28 cellular contexts compared by ENCODE assay signal in the genomic region with DNA sequence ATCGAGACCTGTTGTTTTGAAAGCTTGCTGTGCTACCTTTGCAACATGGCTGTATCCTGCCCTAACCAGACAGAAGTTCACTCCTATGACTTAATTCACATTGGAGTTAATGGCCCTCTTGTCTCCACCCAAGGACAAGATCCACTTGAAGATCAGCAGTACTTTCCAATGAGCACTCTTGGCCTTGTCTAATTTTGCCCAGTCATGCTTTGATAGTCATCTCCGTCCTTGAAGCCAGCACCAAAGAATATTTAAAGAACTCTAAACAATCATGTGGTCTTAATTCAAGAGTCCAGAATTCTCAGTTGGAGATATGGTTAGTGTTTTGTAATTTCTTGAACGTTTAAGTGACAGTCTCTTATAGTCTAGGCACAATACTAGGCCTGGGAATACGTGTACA.
"Had no signal": no experiment of that assay in that cellular context is flagged by ENCODE, and none has a peak within 500 bp of the region (broad histone marks: within the 10 kb centered on the region; RNA-seq: fewer than 3 reads in every experiment).

No MANE protein-coding gene starts in this region.

- H3K27ac ChIP-seq: brain microvascular endothelial cell, coronary artery, dorsolateral prefrontal cortex had no signal

- DNase-seq: activated CD4-positive, alpha-beta memory T cell treated with anti-CD3 and anti-CD28 coated beads for 36 hours; activated CD4-positive, alpha-beta T cell treated with anti-CD3 and anti-CD28 coated beads for 36 hours; activated CD4-positive, alpha-beta T cell treated with anti-CD3 and anti-CD28 coated beads, Interleukin-2, amount 10 ng/mL, durations not matched to agents 24 days and 14 days; activated CD4-positive, CD25-positive, alpha-beta regulatory T cell; activated CD4-positive, CD25-positive, alpha-beta regulatory T cell treated with anti-CD3 and anti-CD28 coated beads, Interleukin-2, amount 50 U/mL, for 72 hours; activated CD8-positive, alpha-beta memory T cell treated with anti-CD3 and anti-CD28 coated beads, Interleukin-2, amount 10 ng/mL, durations not matched to agents 7 days and 5 days; activated CD8-positive, alpha-beta memory T cell treated with anti-CD3 and anti-CD28 coated beads, Interleukin-2, amount 50 U/mL, for 4 hours; activated CD8-positive, alpha-beta T cell treated with anti-CD3 and anti-CD28 coated beads, Interleukin-2, amount 10 ng/mL, durations not matched to agents 7 days and 5 days; activated effector memory CD4-positive, alpha-beta T cell treated with Interleukin-2 at 50 U/mL for 16 hours; activated gamma-delta T cell treated with Interleukin-2 at 50 U/mL for 16 hours; activated naive CD4-positive, alpha-beta T cell treated with anti-CD3 and anti-CD28 coated beads, Interleukin-2, amount 50 U/mL, for 16 hours; activated naive CD4-positive, alpha-beta T cell treated with Interleukin-2 at 50 U/mL for 16 hours; activated T-cell treated with anti-CD3 and anti-CD28 coated beads, Interleukin-2, amount 50 U/mL, for 24 hours; activated T-cell treated with anti-CD3 and anti-CD28 coated beads, Interleukin-2, amount 50 U/mL, for 72 hours; amniotic stem cell; anterior cingulate cortex; brain microvascular endothelial cell; dorsolateral prefrontal cortex; effector memory CD4-positive, alpha-beta T cell; endodermal cell; foreskin fibroblast; T-helper 2 cell had no signal

- H3K36me3 ChIP-seq: brain microvascular endothelial cell had no signal

- ATAC-seq: activated CD4-positive, alpha-beta T cell treated with anti-CD3 and anti-CD28 coated beads for 36 hours; activated CD8-positive, alpha-beta memory T cell treated with anti-CD3 and anti-CD28 coated beads, Interleukin-2, amount 10 ng/mL, durations not matched to agents 7 days and 5 days; activated CD8-positive, alpha-beta T cell treated with anti-CD3 and anti-CD28 coated beads, Interleukin-2, amount 10 ng/mL, durations not matched to agents 7 days and 5 days; activated T-cell treated with anti-CD3 and anti-CD28 coated beads, Interleukin-2, amount 50 U/mL, for 72 hours; activated T-helper 17 cell treated with anti-CD3 and anti-CD28 coated beads, Interleukin-2, amount 50 U/mL, for 72 hours; esophagus mucosa had no signal

- FAIRE-seq: astrocyte, bronchial epithelial cell, frontal cortex had no signal

- H3K4me3 ChIP-seq: coronary artery, dorsolateral prefrontal cortex had no signal

- H3K27me3 ChIP-seq: brain microvascular endothelial cell had no signal
